Comparison of ENCODE assay signal across 15 cellular contexts in genomic region chr1:219081943-219082925, GRCh38.
A peak's percentile ranks its signal among the peaks of the same experiment; 100 is the strongest.
DNase-seq lines count a peak whose midpoint lies in the region; ATAC-seq, FAIRE-seq and TF ChIP-seq lines count a peak whose summit lies in the region.
"Had no signal": no experiment of that assay in that cellular context is flagged by ENCODE, and none has a peak within 500 bp of the region (broad histone marks: within the 10 kb centered on the region; RNA-seq: fewer than 3 reads in every experiment).

No MANE protein-coding gene starts in this region.

- no peaks in the 10 kb centered on the region for H3K9me3 Mint-ChIP-seq in activated T-helper 17 cell treated with anti-CD3 and anti-CD28 coated beads, Interleukin-2, amount 50 U/mL, for 72 hours
- H3K9me3 Mint-ChIP-seq: activated T-cell treated with anti-CD3 and anti-CD28 coated beads, Interleukin-2, amount 50 U/mL, for 24 hours had no signal

- H3K27ac ChIP-seq in ovary: no peak overlapping the region
- H3K27ac ChIP-seq: left ventricle myocardium inferior had no signal

- no peak for TF ChIP-seq EP300 in ovary (IDR thresholded peaks at IDR 0.05)

- no peaks in the 10 kb centered on the region for H3K36me3 Mint-ChIP-seq in activated T-helper 17 cell treated with anti-CD3 and anti-CD28 coated beads, Interleukin-2, amount 50 U/mL, for 72 hours (ENCODE audit: low read depth)
- H3K36me3 Mint-ChIP-seq: WTC11 had no signal

- no peaks in the 10 kb centered on the region for H3K4me1 ChIP-seq in ovary (ENCODE audit: insufficient read depth)
- H3K4me1 ChIP-seq: left ventricle myocardium inferior had no signal

- no peak for TF ChIP-seq CTCF in bronchial epithelial cell (IDR thresholded peaks at IDR 0.05; ENCODE audit: insufficient read depth, low read length, severe bottlenecking)
- TF ChIP-seq CTCF in ovary (IDR thresholded peaks at IDR 0.05): no peak

- H3K4me3 ChIP-seq in bronchial epithelial cell (ENCODE audit: low read depth, low read length) (no peak overlapping the region), ovary (no peak overlapping the region)
- H3K4me3 ChIP-seq: left ventricle myocardium inferior had no signal

- no peak overlapping the region for H3K4me3 Mint-ChIP-seq in activated T-helper 17 cell treated with anti-CD3 and anti-CD28 coated beads, Interleukin-2, amount 50 U/mL, for 72 hours
- H3K4me3 Mint-ChIP-seq: activated T-cell treated with anti-CD3 and anti-CD28 coated beads, Interleukin-2, amount 50 U/mL, for 24 hours; WTC11 had no signal

- DNase-seq in bronchial epithelial cell (ENCODE audit: low read depth) (no peak), mesenteric fat pad (ENCODE audit: low spot score) (no peak), cerebellar nuclear complex (lab: John Stamatoyannopoulos, UW) (no peak), ovary (no peak)
- DNase-seq: activated T-cell treated with anti-CD3 and anti-CD28 coated beads, Interleukin-2, amount 50 U/mL, for 24 hours; amygdala; effector CD8-positive, alpha-beta T cell; left ventricle myocardium inferior; NCI-H510A; occipital lobe had no signal

- H3K27ac Mint-ChIP-seq in activated T-helper 17 cell treated with anti-CD3 and anti-CD28 coated beads, Interleukin-2, amount 50 U/mL, for 72 hours: no peak overlapping the region
- H3K27ac Mint-ChIP-seq: activated T-cell treated with anti-CD3 and anti-CD28 coated beads, Interleukin-2, amount 50 U/mL, for 24 hours; WTC11 had no signal

- no peaks in the 10 kb centered on the region for H3K27me3 Mint-ChIP-seq in activated T-helper 17 cell treated with anti-CD3 and anti-CD28 coated beads, Interleukin-2, amount 50 U/mL, for 72 hours
- H3K27me3 Mint-ChIP-seq: activated T-cell treated with anti-CD3 and anti-CD28 coated beads, Interleukin-2, amount 50 U/mL, for 24 hours had no signal

- no peaks in the 10 kb centered on the region for H3K4me1 Mint-ChIP-seq in activated T-helper 17 cell treated with anti-CD3 and anti-CD28 coated beads, Interleukin-2, amount 50 U/mL, for 72 hours

- no peaks in the 10 kb centered on the region for H3K27me3 ChIP-seq in bronchial epithelial cell (ENCODE audit: control insufficient read depth, insufficient read depth, low read length)
- no peaks in the 10 kb centered on the region for H3K27me3 ChIP-seq in ovary

- intact Hi-C loops in ovary (cut with DNase I): no loop called here

- FAIRE-seq in bronchial epithelial cell (lab: Jason Lieb, UNC): peak; percentile 70

- TF ChIP-seq POLR2A in GM18505 (IDR thresholded peaks at IDR 0.05; ENCODE audit: borderline replicate concordance, extremely low read depth, insufficient read depth, insufficient read length) (no peak), ovary (IDR thresholded peaks at IDR 0.05) (no peak)

- no peaks in the 10 kb centered on the region for H3K9me3 ChIP-seq in ovary
- H3K9me3 ChIP-seq: left ventricle myocardium inferior had no signal

- ATAC-seq in GM18505 (IDR thresholded peaks at IDR 0.05; ENCODE audit: unreplicated experiment) (peak; percentile 63), GM21515 (IDR thresholded peaks at IDR 0.05; ENCODE audit: unreplicated experiment) (peak; percentile 69), HG03139 (IDR thresholded peaks at IDR 0.05; ENCODE audit: unreplicated experiment) (peak; percentile 59)
- ATAC-seq in activated T-helper 17 cell treated with anti-CD3 and anti-CD28 coated beads, Interleukin-2, amount 50 U/mL, for 72 hours (replicated peaks): no peak
- ATAC-seq: WTC11 had no signal

- WGBS in ovary, 3 donors: 91 to 95% (median 93%) methylated on average over 7 of the region's 7 CpGs

- H3K36me3 ChIP-seq in bronchial epithelial cell (ENCODE audit: control insufficient read depth, insufficient read depth, low read length): no peaks in the 10 kb centered on the region
- no peaks in the 10 kb centered on the region for H3K36me3 ChIP-seq in ovary
- H3K36me3 ChIP-seq: left ventricle myocardium inferior had no signal
